In genomic region chr5:23411200-23411599, GRCh38 we compare ENCODE assay signal across 14 cellular contexts.
DNase-seq lines count a peak whose midpoint lies in the region; ATAC-seq and TF ChIP-seq lines count a peak whose summit lies in the region.
"Had no signal": no experiment of that assay in that cellular context is flagged by ENCODE, and none has a peak within 500 bp of the region (broad histone marks: within the 10 kb centered on the region; RNA-seq: fewer than 3 reads in every experiment).

No MANE protein-coding gene starts in this region.

- H3K9me3 Mint-ChIP-seq in activated naive CD8-positive, alpha-beta T cell treated with anti-CD3 and anti-CD28 coated beads for 36 hours, result peaks cover 6% of the 10 kb centered on the region

- H3K4me2 ChIP-seq in neuronal stem cell (ENCODE audit: insufficient read depth, low read length, poor library complexity, severe bottlenecking), result no peak overlapping the region

- H3K27ac Mint-ChIP-seq in activated naive CD8-positive, alpha-beta T cell treated with anti-CD3 and anti-CD28 coated beads for 36 hours, result no peak overlapping the region
- H3K27ac Mint-ChIP-seq: CD8-positive, alpha-beta T cell had no signal

- H4K8ac ChIP-seq in neuronal stem cell (ENCODE audit: low read depth, low read length), result no peak overlapping the region

- H3K27ac ChIP-seq in RWPE2 (ENCODE audit: poor library complexity, severe bottlenecking), result peak overlapping the region; percentile 59
- H3K27ac ChIP-seq in neuronal stem cell (replicated peaks; ENCODE audit: low read length), result no peak overlapping the region

- DNase-seq in MG63, result peak; percentile 8
- peak; percentile 41 for DNase-seq in NCI-H2227 (lab: John Stamatoyannopoulos, UW; ENCODE audit: unreplicated experiment)
- no peak for DNase-seq in RWPE2 (ENCODE audit: low spot score)
- no peak for DNase-seq in neuronal stem cell (ENCODE audit: low spot score)
- DNase-seq in hippocampal formation (lab: John Stamatoyannopoulos, UW), result no peak
- no peak for DNase-seq in activated naive CD8-positive, alpha-beta T cell treated with anti-CD3 and anti-CD28 coated beads for 36 hours
- DNase-seq in omental fat pad (ENCODE audit: low spot score), result no peak
- DNase-seq: BE2C; CD8-positive, alpha-beta T cell; H9; Karpas-422; NCI-H524; SIG-M5 had no signal

- H3K4me1 Mint-ChIP-seq in activated naive CD8-positive, alpha-beta T cell treated with anti-CD3 and anti-CD28 coated beads for 36 hours, result no peaks in the 10 kb centered on the region
- H3K4me1 Mint-ChIP-seq: H9 had no signal

- no peak overlapping the region for H2BK15ac ChIP-seq in neuronal stem cell (ENCODE audit: low read length)

- H3K36me3 ChIP-seq in MG63, result no peaks in the 10 kb centered on the region
- no peaks in the 10 kb centered on the region for H3K36me3 ChIP-seq in RWPE2 (ENCODE audit: low read depth)
- no peaks in the 10 kb centered on the region for H3K36me3 ChIP-seq in neuronal stem cell (replicated peaks in 1 of 2; ENCODE audit: control insufficient read depth in 2 of 2, insufficient read depth in 2 of 2, low read length in 2 of 2)
- H3K36me3 ChIP-seq: BE2C had no signal

- no peaks in the 10 kb centered on the region for H3K9me3 ChIP-seq in MG63
- no peaks in the 10 kb centered on the region for H3K9me3 ChIP-seq in RWPE2 (ENCODE audit: severe bottlenecking)
- H3K9me3 ChIP-seq in neuronal stem cell (replicated peaks in 1 of 2; ENCODE audit: control insufficient read depth in 2 of 2, insufficient read depth in 1 of 2, low read depth in 1 of 2, low read length in 2 of 2), result no peaks in the 10 kb centered on the region
- H3K9me3 ChIP-seq: BE2C had no signal

- no peak overlapping the region for H2BK120ac ChIP-seq in neuronal stem cell (ENCODE audit: low read depth, low read length)

- peaks cover 31% of the 10 kb centered on the region for H3K4me1 ChIP-seq in RWPE2 (ENCODE audit: insufficient read depth, poor library complexity, severe bottlenecking)
- no peaks in the 10 kb centered on the region for H3K4me1 ChIP-seq in neuronal stem cell (ENCODE audit: control insufficient read depth in 2 of 2, insufficient read depth in 1 of 2, low read depth in 1 of 2, low read length in 2 of 2)
- H3K4me1 ChIP-seq: BE2C had no signal

- H2AK5ac ChIP-seq in neuronal stem cell (ENCODE audit: low read depth, low read length), result no peak overlapping the region

- H3K4me3 Mint-ChIP-seq in activated naive CD8-positive, alpha-beta T cell treated with anti-CD3 and anti-CD28 coated beads for 36 hours, result no peak overlapping the region
- H3K4me3 Mint-ChIP-seq: CD8-positive, alpha-beta T cell; H9 had no signal

- ATAC-seq in RWPE2 (ENCODE audit: low read depth) (0 out of 3 replicates have a peak, but pooled peaks have one; percentile 6), omental fat pad (ENCODE audit: low FRiP score) (no peak)
- ATAC-seq: CD8-positive, alpha-beta T cell; Panc1 had no signal

- H3K18ac ChIP-seq in neuronal stem cell (ENCODE audit: low read length), result peak overlapping the region; percentile 31

- no peak overlapping the region for H3K14ac ChIP-seq in neuronal stem cell (ENCODE audit: low read length)

- H3K4ac ChIP-seq in neuronal stem cell (ENCODE audit: low read length), result no peak overlapping the region

- H2BK5ac ChIP-seq in neuronal stem cell (ENCODE audit: low read length), result no peak overlapping the region

- no peak overlapping the region for H2BK12ac ChIP-seq in neuronal stem cell (ENCODE audit: low read length)

- no peak for TF ChIP-seq CTCF in RWPE2 (IDR thresholded peaks at IDR 0.05; ENCODE audit: poor library complexity, severe bottlenecking)
- no peak for TF ChIP-seq CTCF in omental fat pad (IDR thresholded peaks at IDR 0.05)

- H3K4me3 ChIP-seq in MG63, result peak overlapping the region; percentile 27
- H3K4me3 ChIP-seq in RWPE2 (ENCODE audit: severe bottlenecking), result no peak overlapping the region
- H3K4me3 ChIP-seq in neuronal stem cell (ENCODE audit: low read length in 2 of 2), result no peak overlapping the region

- no peaks in the 10 kb centered on the region for H3K27me3 ChIP-seq in MG63
- no peaks in the 10 kb centered on the region for H3K27me3 ChIP-seq in RWPE2 (ENCODE audit: insufficient read depth, poor library complexity, severe bottlenecking)
- H3K27me3 ChIP-seq in neuronal stem cell (ENCODE audit: control insufficient read depth in 3 of 3, insufficient read depth in 3 of 3, low read depth in 1 of 3, low read length in 3 of 3), result no peaks in the 10 kb centered on the region
- H3K27me3 ChIP-seq: BE2C had no signal

- H4K91ac ChIP-seq in neuronal stem cell (ENCODE audit: low read depth, low read length, poor library complexity), result no peak overlapping the region

- WGBS in neuronal stem cell (ENCODE audit: extremely low coverage in 2 of 2, insufficient read length in 2 of 2, insufficient replicate concordance in 1 of 2), 2 donors, result no CpG with 5 or more reads among the region's 17 CpGs

- H3K27me3 Mint-ChIP-seq in activated naive CD8-positive, alpha-beta T cell treated with anti-CD3 and anti-CD28 coated beads for 36 hours, result no peaks in the 10 kb centered on the region

- H3K36me3 Mint-ChIP-seq in activated naive CD8-positive, alpha-beta T cell treated with anti-CD3 and anti-CD28 coated beads for 36 hours, result no peaks in the 10 kb centered on the region
- H3K36me3 Mint-ChIP-seq: CD8-positive, alpha-beta T cell had no signal

- H3K79me1 ChIP-seq in neuronal stem cell (ENCODE audit: low read depth, low read length), result no peaks in the 10 kb centered on the region

- H3K9ac ChIP-seq in neuronal stem cell (ENCODE audit: low read depth, low read length, poor library complexity), result no peak overlapping the region

- H3K23ac ChIP-seq in neuronal stem cell (ENCODE audit: low read depth, low read length, poor library complexity), result no peak overlapping the region

- peak overlapping the region; percentile 22 for H2AFZ ChIP-seq in neuronal stem cell (ENCODE audit: low read length)

Comparison
In these comparisons a context has a peak if more than half of its experiments do, and no peak if none do; other contexts are left out.
1. DNase-seq: peak in MG63 (single experiment) and NCI-H2227 (single experiment); none in RWPE2 (single experiment), neuronal stem cell (single experiment), hippocampal formation (0 of 2), activated naive CD8-positive, alpha-beta T cell treated with anti-CD3 and anti-CD28 coated beads for 36 hours (single experiment) and omental fat pad (single experiment).